Comparison of ENCODE assay signal across 1 cellular context in genomic region chr2:224551693-224552092, GRCh38.
TF ChIP-seq lines count a peak whose summit lies in the region.

No MANE protein-coding gene starts in this region.

TF ChIP-seq in GM12878, 131 proteins besides CTCF, POLR2A, EP300 and RAD21:
- TF ChIP-seq SPI1 (IDR thresholded peaks at IDR 0.05; ENCODE audit: borderline replicate concordance, insufficient read depth, low read depth, low read length) (peak; percentile 47; the same call in 1 of the 2 replicates), LARP7 (IDR thresholded peaks at IDR 0.05) (no peak)
